In the genomic region with DNA sequence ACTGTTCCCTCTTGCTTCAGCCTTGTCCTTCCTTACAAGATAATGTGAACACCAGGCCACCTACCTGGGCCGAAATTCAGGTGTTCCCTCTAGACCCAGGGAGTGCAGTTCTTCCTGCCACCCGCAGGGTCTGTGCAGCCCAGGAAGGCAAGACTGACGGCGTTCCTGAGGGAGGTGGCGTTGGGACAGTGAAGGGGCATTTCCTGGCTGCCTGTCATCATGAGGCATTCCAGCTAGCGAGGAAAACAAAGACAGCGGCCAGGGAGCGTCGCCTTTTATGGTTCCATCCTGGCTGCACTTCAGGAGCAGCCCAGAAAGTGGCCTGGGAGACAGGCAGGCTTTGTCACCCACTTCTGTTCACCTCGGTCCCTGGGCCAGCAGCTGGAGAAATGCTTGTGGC, we compare ENCODE assay signal across 1 cellular context.
TF ChIP-seq lines count a peak whose summit lies in the region.

No MANE protein-coding gene starts in this region.

TF ChIP-seq in IMR-90, 13 proteins besides CTCF, POLR2A, EP300 and RAD21 (continued from another document):
- TF ChIP-seq, protein P1, sequence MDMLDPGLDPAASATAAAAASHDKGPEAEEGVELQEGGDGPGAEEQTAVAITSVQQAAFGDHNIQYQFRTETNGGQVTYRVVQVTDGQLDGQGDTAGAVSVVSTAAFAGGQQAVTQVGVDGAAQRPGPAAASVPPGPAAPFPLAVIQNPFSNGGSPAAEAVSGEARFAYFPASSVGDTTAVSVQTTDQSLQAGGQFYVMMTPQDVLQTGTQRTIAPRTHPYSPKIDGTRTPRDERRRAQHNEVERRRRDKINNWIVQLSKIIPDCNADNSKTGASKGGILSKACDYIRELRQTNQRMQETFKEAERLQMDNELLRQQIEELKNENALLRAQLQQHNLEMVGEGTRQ (IDR thresholded peaks at IDR 0.05; ENCODE audit: low read depth, low read length): no peak
